ENCODE assay signal across 22 cellular contexts in the genomic region with DNA sequence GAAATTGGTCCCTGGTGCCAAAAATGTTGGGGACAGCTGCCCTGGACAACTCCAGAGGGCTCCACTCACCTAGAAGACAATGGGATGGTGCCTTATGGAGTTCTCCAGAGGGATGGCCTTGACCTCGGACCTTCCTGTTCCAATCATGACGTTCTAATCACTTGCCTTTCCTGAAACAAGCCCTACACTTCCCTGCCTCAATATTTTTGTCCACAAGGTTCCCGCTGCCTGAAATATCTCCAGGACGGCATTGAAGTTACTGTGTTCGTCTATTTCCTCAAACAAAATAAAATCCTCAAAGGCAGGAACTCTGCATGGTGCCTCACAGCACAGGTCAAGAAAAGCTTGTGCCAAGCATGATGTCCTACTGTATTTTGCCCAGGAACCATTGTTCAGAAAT.
"Had no signal": no experiment of that assay in that cellular context is flagged by ENCODE, and none has a peak within 500 bp of the region (broad histone marks: within the 10 kb centered on the region; RNA-seq: fewer than 3 reads in every experiment).

No MANE protein-coding gene starts in this region.

- H3K9me3 ChIP-seq: esophagus muscularis mucosa, gastroesophageal sphincter, lower lobe of right lung, ovary, tibial artery, upper lobe of left lung, vagina had no signal

- H3K36me3 ChIP-seq: esophagus muscularis mucosa, gastroesophageal sphincter, lower lobe of right lung, neural progenitor cell, ovary, tibial artery, upper lobe of left lung, vagina had no signal

- H3K79me2 ChIP-seq: hepatocyte had no signal

- H3K4me3 ChIP-seq: esophagus muscularis mucosa, gastroesophageal sphincter, hepatocyte, lower lobe of right lung, neural progenitor cell, ovary, smooth muscle cell, tibial artery, upper lobe of left lung, vagina had no signal

- ATAC-seq: gastroesophageal sphincter; left colon; lower lobe of right lung; natural killer cell; stimulated activated effector memory CD8-positive, alpha-beta T cell treated with anti-CD3 and anti-CD28 coated beads, Interleukin-12 subunit alpha, Interleukin-12 subunit beta, amount 100 ng/mL, for 72 hours had no signal

- H3K27me3 ChIP-seq: esophagus muscularis mucosa, gastroesophageal sphincter, hepatocyte, neural progenitor cell, ovary, tibial artery, upper lobe of left lung, vagina had no signal

- H3K9ac ChIP-seq: neural progenitor cell had no signal

- FAIRE-seq: endometrium, kidney had no signal

- H3K4me1 ChIP-seq: gastroesophageal sphincter, neural progenitor cell, vagina had no signal

- H3K27ac ChIP-seq: epithelial cell of prostate, hepatocyte, lower lobe of right lung, neural progenitor cell, ovary, tibial artery, upper lobe of left lung, vagina had no signal

- H3K4me2 ChIP-seq: hepatocyte, neural progenitor cell, smooth muscle cell had no signal

- H2AFZ ChIP-seq: hepatocyte, neural progenitor cell had no signal

- DNase-seq: cortex of kidney; effector memory CD4-positive, alpha-beta T cell; glutamatergic neuron; kidney; left colon; lower lobe of right lung; natural killer cell; nucleus accumbens; ovary; stimulated activated CD4-positive, alpha-beta T cell treated with anti-CD3 and anti-CD28 coated beads, Interleukin-4, amount 100 ng/mL, for 1 hour; stimulated activated CD8-positive, alpha-beta memory T cell treated with anti-CD3 and anti-CD28 coated beads, Interleukin-4, amount 100 ng/mL, for 48 hours; tibial artery; upper lobe of left lung had no signal
